8 cellular contexts compared by ENCODE assay signal in the genomic region with DNA sequence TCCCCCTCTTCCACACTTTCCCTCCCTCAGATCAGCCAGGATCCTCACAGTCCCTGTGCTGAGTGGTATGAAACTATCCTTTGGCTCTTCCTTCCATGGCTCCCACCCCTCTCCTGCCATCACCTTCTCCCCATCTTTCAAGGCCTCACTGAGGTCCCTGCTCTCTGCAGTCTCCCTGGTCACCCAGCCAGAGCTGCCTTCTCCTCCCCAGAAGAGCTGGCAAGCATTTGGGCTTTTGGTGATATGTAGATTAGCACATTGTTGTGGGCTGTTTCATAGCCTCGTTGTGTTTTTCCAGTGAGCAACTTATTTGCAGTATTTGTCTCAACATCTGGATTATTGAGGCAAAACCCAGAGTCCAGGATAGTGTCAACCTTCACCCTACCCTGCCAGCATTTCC. TPM values are rescaled to one million over a fixed set of nuclear protein-coding genes. Genes with fewer than 3 reads are reported as not detected.
DNase-seq lines count a peak whose midpoint lies in the region; ATAC-seq and TF ChIP-seq lines count a peak whose summit lies in the region.

No MANE protein-coding gene starts in this region.

- H3K27me3 Mint-ChIP-seq in T-cell (peaks cover 0 to 12% of the 10 kb centered on the region in 2 donors), osteocyte (ENCODE audit: unreplicated experiment) (no peaks in the 10 kb centered on the region), CD14-positive monocyte (ENCODE audit: low read depth in 3 of 3) (peaks cover 47 to 55% (median 50%) of the 10 kb centered on the region in 3 donors)

- POLR2A ChIA-PET in T-cell (lab: Charles Lee) = no interaction called here

- DNase-seq in AG09309 (ENCODE audit: low read depth) (no peak), T-cell (no peak), erythroblast (lab: John Stamatoyannopoulos, UW) (no peak), osteocyte (ENCODE audit: extremely low spot score, unreplicated experiment) (no peak), HuH-7 (ENCODE audit: low spot score) (no peak), CD14-positive monocyte (ENCODE audit: low spot score) (no peak)

- no peak for TF ChIP-seq CTCF in AG09309 (IDR thresholded peaks at IDR 0.05; ENCODE audit: control insufficient read depth, insufficient read depth, low read depth, low read length, missing control alignments)
- TF ChIP-seq CTCF in osteocyte (IDR thresholded peaks at IDR 0.05) = no peak
- no peak for TF ChIP-seq CTCF in CD14-positive monocyte (IDR thresholded peaks at IDR 0.05)

- CTCF ChIA-PET in T-cell (lab: Charles Lee) = no interaction called here

- H3K4me3 Mint-ChIP-seq in T-cell (peak overlapping the region; percentile 72 to 85 (median 81)), osteocyte (ENCODE audit: unreplicated experiment) (peak overlapping the region; percentile 88), CD14-positive monocyte (peak overlapping the region in 1 of 2 donors; percentile 72)

- ATAC-seq in T-cell (replicated peaks in 1 of 4) = no peak
- ATAC-seq in GM21515 (IDR thresholded peaks at IDR 0.05; ENCODE audit: unreplicated experiment) = no peak
- no peak for ATAC-seq in HG03108 (IDR thresholded peaks at IDR 0.05; ENCODE audit: unreplicated experiment)

- no peaks in the 10 kb centered on the region for H3K9me3 Mint-ChIP-seq in T-cell
- no peaks in the 10 kb centered on the region for H3K9me3 Mint-ChIP-seq in osteocyte (ENCODE audit: unreplicated experiment)
- peaks cover 0 to 9% (median 4%) of the 10 kb centered on the region in 7 donors for H3K9me3 Mint-ChIP-seq in CD14-positive monocyte

- intact Hi-C loops in CD14-positive monocyte (cut with micrococcal nuclease) = loop anchor here in 1 of 2 donors (10.0 kb wide), 2 partner anchors 48 to 72 kb away; a partner anchor contains a TSS

- peak; percentile 43 for TF ChIP-seq POLR2A in erythroblast (IDR thresholded peaks at IDR 0.05; ENCODE audit: low read length)

- H3K4me3 ChIP-seq in AG09309 (ENCODE audit: control insufficient read depth, low read depth, low read length) = peak overlapping the region; percentile 91

- H3K4me1 Mint-ChIP-seq in T-cell (peaks cover 48 to 51% (median 49%) of the 10 kb centered on the region in 3 donors), osteocyte (ENCODE audit: unreplicated experiment) (peaks cover 50% of the 10 kb centered on the region), CD14-positive monocyte (peaks cover 15% of the 10 kb centered on the region)

- peak overlapping the region; percentile 78 to 91 for H3K27ac Mint-ChIP-seq in T-cell
- peak overlapping the region; percentile 77 for H3K27ac Mint-ChIP-seq in osteocyte (ENCODE audit: unreplicated experiment)
- peak overlapping the region in 2 of 7 donors; percentile 6 to 37 for H3K27ac Mint-ChIP-seq in CD14-positive monocyte

- H3K36me3 Mint-ChIP-seq in T-cell (peaks cover 15% of the 10 kb centered on the region), osteocyte (ENCODE audit: unreplicated experiment) (peaks cover 17% of the 10 kb centered on the region), CD14-positive monocyte (peaks cover 5 to 19% of the 10 kb centered on the region in 2 donors)

RNA-seq across cellular contexts. Expression of a gene that starts 2.2 kb away (rescaled TPM):
- 1 to 10 TPM; 4.8 to 9.5 (median 8.3) TPM for total RNA-seq in T-cell
- total RNA-seq in osteocyte = 27.9 and 36.2 TPM in 2 replicates
- under 1 TPM; 0.11 to 0.38 TPM for polyA plus RNA-seq in CD14-positive monocyte
